ENCODE assay signal across 9 cellular contexts in the genomic region with DNA sequence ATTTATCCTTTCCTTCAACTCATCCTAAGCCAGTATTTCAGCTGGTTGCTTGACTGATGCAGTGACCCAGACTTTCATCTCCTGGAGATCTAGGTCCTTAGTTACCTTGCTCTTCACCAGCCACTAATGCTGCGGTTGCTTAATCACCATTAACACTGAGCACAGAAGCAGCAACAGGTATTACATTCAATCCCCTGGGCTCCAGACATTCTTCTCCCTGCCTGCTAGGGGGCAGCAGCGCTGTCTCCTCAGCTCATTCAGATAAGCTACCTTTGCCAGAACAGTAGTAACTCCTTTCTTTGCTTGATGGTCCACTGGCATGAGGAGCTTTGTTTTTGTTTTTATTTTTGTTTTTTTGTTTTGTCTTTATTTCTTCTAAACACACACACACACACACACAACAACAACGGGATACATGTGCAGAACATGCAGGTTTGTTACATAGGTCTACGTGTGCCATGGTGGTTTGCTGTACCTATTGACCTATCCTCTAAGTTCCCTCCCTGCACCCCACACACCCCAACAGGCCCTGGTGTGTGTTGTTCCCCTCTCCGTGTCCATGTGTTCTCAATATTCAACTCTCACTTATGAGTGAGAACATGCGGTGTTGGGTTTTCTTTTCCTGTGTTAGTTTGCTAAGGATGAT.
DNase-seq lines count a peak whose midpoint lies in the region; ATAC-seq lines count a peak whose summit lies in the region.
"Had no signal": no experiment of that assay in that cellular context is flagged by ENCODE, and none has a peak within 500 bp of the region (broad histone marks: within the 10 kb centered on the region; RNA-seq: fewer than 3 reads in every experiment).

No MANE protein-coding gene starts in this region.

- DNase-seq in D341Med (ENCODE audit: low spot score) = peak; percentile 65
- DNase-seq in SHP77 treated with DMSO at 0.1 percent for 48 hours (lab: John Stamatoyannopoulos, UW) = peak; percentile 53
- DNase-seq in iPS-NIHi7 (ENCODE audit: extremely low spot score) = peak; percentile 69
- DNase-seq in activated gamma-delta T cell treated with Interleukin-2 at 50 U/mL for 16 hours = no peak
- DNase-seq in activated naive CD4-positive, alpha-beta T cell (lab: John Stamatoyannopoulos, UW) = no peak
- DNase-seq in stimulated activated CD4-positive, alpha-beta T cell treated with anti-CD3 and anti-CD28 coated beads, Interleukin-4, amount 100 ng/mL, for 1 hour = no peak

- ATAC-seq in HG02642 (IDR thresholded peaks at IDR 0.05; ENCODE audit: poor library complexity, unreplicated experiment) = peak; percentile 47
- no peak for ATAC-seq in HG02798 (IDR thresholded peaks at IDR 0.05; ENCODE audit: poor library complexity, unreplicated experiment)
- ATAC-seq: stimulated activated naive CD8-positive, alpha-beta T cell treated with anti-CD3 and anti-CD28 coated beads, Interleukin-15, amount 100 ng/mL, for 72 hours had no signal

Comparison
In these comparisons a context has a peak if more than half of its experiments do, and no peak if none do; other contexts are left out.
1. DNase-seq: peak in D341Med (single experiment), SHP77 treated with DMSO at 0.1 percent for 48 hours (single experiment) and iPS-NIHi7 (single experiment); none in activated gamma-delta T cell treated with Interleukin-2 at 50 U/mL for 16 hours (single experiment), activated naive CD4-positive, alpha-beta T cell (0 of 4) and stimulated activated CD4-positive, alpha-beta T cell treated with anti-CD3 and anti-CD28 coated beads, Interleukin-4, amount 100 ng/mL, for 1 hour (single experiment).